ENCODE assay signal across 10 cellular contexts in the genomic region with DNA sequence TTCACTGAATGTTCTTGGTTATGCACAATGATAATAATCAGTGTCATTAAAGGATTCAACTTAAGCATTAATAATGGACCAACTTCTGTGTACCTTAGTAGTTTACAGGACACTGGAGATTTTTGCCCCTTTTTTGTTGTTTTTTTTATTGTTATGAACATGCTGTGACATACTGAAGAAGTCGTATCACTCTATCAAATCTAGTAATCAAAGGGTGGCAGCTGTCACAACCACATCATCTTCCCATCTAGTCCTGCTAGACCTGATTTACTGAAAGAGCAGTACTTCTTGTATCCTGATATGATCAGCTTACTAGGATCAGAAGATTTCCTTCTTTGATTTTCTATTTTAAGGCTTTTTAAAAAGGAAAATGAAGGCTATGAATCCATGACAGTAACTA.
ATAC-seq and TF ChIP-seq lines count a peak whose summit lies in the region.
"Had no signal": no experiment of that assay in that cellular context is flagged by ENCODE, and none has a peak within 500 bp of the region (broad histone marks: within the 10 kb centered on the region; RNA-seq: fewer than 3 reads in every experiment).

No MANE protein-coding gene starts in this region.

- H3K9me3 ChIP-seq in neural cell (ENCODE audit: low read length) = no peaks in the 10 kb centered on the region
- H3K9me3 ChIP-seq: A549; BE2C; BLaER1; BLaER1 treated with 17β-estradiol and CSF1 and Interleukin-3, amounts not matched to agents 10 nM and 100 nM; Caco-2 had no signal

- no peak for ATAC-seq in HG03521 (IDR thresholded peaks at IDR 0.05; ENCODE audit: unreplicated experiment)
- ATAC-seq: A549; CD8-positive, alpha-beta T cell had no signal

- TF ChIP-seq EP300 in neural cell (conservative IDR thresholded peaks at IDR 0.05; ENCODE audit: poor library complexity, severe bottlenecking) = peak; percentile 93

- no peak overlapping the region for H3K27ac ChIP-seq in neural cell (ENCODE audit: low read length)
- H3K27ac ChIP-seq: 22Rv1; A549; BLaER1; BLaER1 treated with 17β-estradiol and CSF1 and Interleukin-3, amounts not matched to agents 10 nM and 100 nM; C4-2B had no signal

- H3K9me2 ChIP-seq in neural cell (ENCODE audit: insufficient read depth, low read length) = no peaks in the 10 kb centered on the region

- H3K4me2 ChIP-seq in neural cell (ENCODE audit: low read length) = no peak overlapping the region
- H3K4me2 ChIP-seq: A549; BLaER1; BLaER1 treated with 17β-estradiol and CSF1 and Interleukin-3, amounts not matched to agents 10 nM and 100 nM had no signal

- no peak overlapping the region for H3K4me3 ChIP-seq in neural cell (ENCODE audit: low read length)
- H3K4me3 ChIP-seq: A549; BLaER1; BLaER1 treated with 17β-estradiol and CSF1 and Interleukin-3, amounts not matched to agents 10 nM and 100 nM had no signal

- TF ChIP-seq CTCF in neural cell (IDR thresholded peaks at IDR 0.05; ENCODE audit: poor library complexity, severe bottlenecking) = no peak

- H3F3A ChIP-seq in neural cell (ENCODE audit: insufficient read depth, low read length, poor library complexity, severe bottlenecking) = no peaks in the 10 kb centered on the region

- H2AFZ ChIP-seq in neural cell (ENCODE audit: low read depth, low read length) = no peak overlapping the region

- no peaks in the 10 kb centered on the region for H3K79me2 ChIP-seq in neural cell (replicated peaks; ENCODE audit: insufficient read depth, low read length)

- H4K20me1 ChIP-seq in neural cell (ENCODE audit: insufficient read depth) = no peaks in the 10 kb centered on the region
- H4K20me1 ChIP-seq: BLaER1; BLaER1 treated with 17β-estradiol and CSF1 and Interleukin-3, amounts not matched to agents 10 nM and 100 nM had no signal

- no peak for TF ChIP-seq RAD21 in neural cell (conservative IDR thresholded peaks at IDR 0.05)

- H3K27me3 ChIP-seq in neural cell (ENCODE audit: insufficient read depth, low read depth, low read length) = no peaks in the 10 kb centered on the region
- H3K27me3 ChIP-seq: BE2C; BLaER1; BLaER1 treated with 17β-estradiol and CSF1 and Interleukin-3, amounts not matched to agents 10 nM and 100 nM had no signal

- no peaks in the 10 kb centered on the region for H3K36me3 ChIP-seq in neural cell (ENCODE audit: insufficient read depth, low read length)
- H3K36me3 ChIP-seq: BE2C; BLaER1; BLaER1 treated with 17β-estradiol and CSF1 and Interleukin-3, amounts not matched to agents 10 nM and 100 nM had no signal

- H3K9ac ChIP-seq in neural cell (ENCODE audit: low read length) = no peak overlapping the region
- H3K9ac ChIP-seq: BLaER1; BLaER1 treated with 17β-estradiol and CSF1 and Interleukin-3, amounts not matched to agents 10 nM and 100 nM had no signal

TF ChIP-seq in neural cell, 6 proteins besides CTCF, POLR2A, EP300 and RAD21:
- TF ChIP-seq SMC3 (conservative IDR thresholded peaks at IDR 0.05; ENCODE audit: poor library complexity) (peak; percentile 13), EZH2 (IDR thresholded peaks at IDR 0.05; ENCODE audit: borderline replicate concordance, insufficient read depth, low read length, poor library complexity, severe bottlenecking) (no peak), POLR2AphosphoS5 (IDR thresholded peaks at IDR 0.05) (peak; percentile 83), TAF1 (IDR thresholded peaks at IDR 0.05; ENCODE audit: low read depth) (no peak), MXI1 (conservative IDR thresholded peaks at IDR 0.05; ENCODE audit: poor library complexity, severe bottlenecking) (no peak)
- TF ChIP-seq, protein P1, sequence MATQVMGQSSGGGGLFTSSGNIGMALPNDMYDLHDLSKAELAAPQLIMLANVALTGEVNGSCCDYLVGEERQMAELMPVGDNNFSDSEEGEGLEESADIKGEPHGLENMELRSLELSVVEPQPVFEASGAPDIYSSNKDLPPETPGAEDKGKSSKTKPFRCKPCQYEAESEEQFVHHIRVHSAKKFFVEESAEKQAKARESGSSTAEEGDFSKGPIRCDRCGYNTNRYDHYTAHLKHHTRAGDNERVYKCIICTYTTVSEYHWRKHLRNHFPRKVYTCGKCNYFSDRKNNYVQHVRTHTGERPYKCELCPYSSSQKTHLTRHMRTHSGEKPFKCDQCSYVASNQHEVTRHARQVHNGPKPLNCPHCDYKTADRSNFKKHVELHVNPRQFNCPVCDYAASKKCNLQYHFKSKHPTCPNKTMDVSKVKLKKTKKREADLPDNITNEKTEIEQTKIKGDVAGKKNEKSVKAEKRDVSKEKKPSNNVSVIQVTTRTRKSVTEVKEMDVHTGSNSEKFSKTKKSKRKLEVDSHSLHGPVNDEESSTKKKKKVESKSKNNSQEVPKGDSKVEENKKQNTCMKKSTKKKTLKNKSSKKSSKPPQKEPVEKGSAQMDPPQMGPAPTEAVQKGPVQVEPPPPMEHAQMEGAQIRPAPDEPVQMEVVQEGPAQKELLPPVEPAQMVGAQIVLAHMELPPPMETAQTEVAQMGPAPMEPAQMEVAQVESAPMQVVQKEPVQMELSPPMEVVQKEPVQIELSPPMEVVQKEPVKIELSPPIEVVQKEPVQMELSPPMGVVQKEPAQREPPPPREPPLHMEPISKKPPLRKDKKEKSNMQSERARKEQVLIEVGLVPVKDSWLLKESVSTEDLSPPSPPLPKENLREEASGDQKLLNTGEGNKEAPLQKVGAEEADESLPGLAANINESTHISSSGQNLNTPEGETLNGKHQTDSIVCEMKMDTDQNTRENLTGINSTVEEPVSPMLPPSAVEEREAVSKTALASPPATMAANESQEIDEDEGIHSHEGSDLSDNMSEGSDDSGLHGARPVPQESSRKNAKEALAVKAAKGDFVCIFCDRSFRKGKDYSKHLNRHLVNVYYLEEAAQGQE (IDR thresholded peaks at IDR 0.05; ENCODE audit: borderline replicate concordance) = no peak
TF ChIP-seq in neural cell: peak in this region for 2.
